Comparison of ENCODE assay signal across 16 cellular contexts in genomic region chr12:79439179-79439825, GRCh38.
DNase-seq lines count a peak whose midpoint lies in the region; ATAC-seq and TF ChIP-seq lines count a peak whose summit lies in the region.
"Had no signal": no experiment of that assay in that cellular context is flagged by ENCODE, and none has a peak within 500 bp of the region (broad histone marks: within the 10 kb centered on the region; RNA-seq: fewer than 3 reads in every experiment).

No MANE protein-coding gene starts in this region.

- H3K4me3 Mint-ChIP-seq in activated CD4-positive, alpha-beta T cell treated with anti-CD3 and anti-CD28 coated beads for 36 hours: no peak overlapping the region
- H3K4me3 Mint-ChIP-seq: GM23338, HFFc6 had no signal

- no peak overlapping the region for H4K8ac ChIP-seq in IMR-90 (ENCODE audit: low read depth in 2 of 2, low read length in 2 of 2)

- no peak for ATAC-seq in IMR-90 (ENCODE audit: low read depth)
- no peak for ATAC-seq in activated CD4-positive, alpha-beta T cell treated with anti-CD3 and anti-CD28 coated beads for 36 hours
- ATAC-seq: GM23338 had no signal

- H3K27ac ChIP-seq in IMR-90 (ENCODE audit: insufficient read depth, low read length): no peak overlapping the region
- peak overlapping the region; percentile 55 to 69 for H3K27ac ChIP-seq in uterus
- H3K27ac ChIP-seq: C4-2B, RWPE1, SJCRH30 had no signal

- POLR2A ChIA-PET in IMR-90 (lab: Charles Lee; ENCODE audit: unreplicated experiment): interaction anchor here (0.6 kb wide), 1 partner anchor 100 kb away, joined by 3 read pairs; no protein-coding TSS in a partner anchor
- POLR2A ChIA-PET in activated CD4-positive, alpha-beta T cell treated with anti-CD3 and anti-CD28 coated beads for 36 hours (lab: Charles Lee): no interaction called here

- TF ChIP-seq CTCF in IMR-90 (conservative IDR thresholded peaks at IDR 0.05; ENCODE audit: low read depth, low read length): no peak
- TF ChIP-seq CTCF in choroid plexus epithelial cell (conservative IDR thresholded peaks at IDR 0.05; ENCODE audit: low read depth, low read length): no peak
- no peak for TF ChIP-seq CTCF in uterus (IDR thresholded peaks at IDR 0.05)

- H3K4ac ChIP-seq in IMR-90 (ENCODE audit: low read depth, low read length): peak overlapping the region; percentile 38; the same call in 1 of the 2 replicates

- H3K36me3 ChIP-seq in IMR-90 (ENCODE audit: control insufficient read depth, insufficient read depth, low read length) (no peaks in the 10 kb centered on the region), uterus (no peaks in the 10 kb centered on the region), MG63 (no peaks in the 10 kb centered on the region)
- H3K36me3 ChIP-seq: SJCRH30 had no signal

- no peaks in the 10 kb centered on the region for H3K27me3 Mint-ChIP-seq in activated CD4-positive, alpha-beta T cell treated with anti-CD3 and anti-CD28 coated beads for 36 hours

- no peak overlapping the region for H4K91ac ChIP-seq in IMR-90 (ENCODE audit: insufficient read depth, low read depth, low read length)

- no peaks in the 10 kb centered on the region; the same call in 1 of the 2 replicates for H3K9me1 ChIP-seq in IMR-90 (ENCODE audit: insufficient read depth, low read length)

- no peak overlapping the region; the same call in 1 of the 2 replicates for H2BK20ac ChIP-seq in IMR-90 (ENCODE audit: low read depth, low read length)

- no peak overlapping the region for H2AK9ac ChIP-seq in IMR-90 (replicated peaks; ENCODE audit: low read depth, low read length, poor library complexity)

- H3K18ac ChIP-seq in IMR-90 (ENCODE audit: low read depth, low read length): no peak overlapping the region

- H3K9me3 ChIP-seq in IMR-90 (ENCODE audit: control insufficient read depth, insufficient read depth, low read length): no peaks in the 10 kb centered on the region
- H3K9me3 ChIP-seq in uterus: no peaks in the 10 kb centered on the region
- no peaks in the 10 kb centered on the region for H3K9me3 ChIP-seq in MG63
- H3K9me3 ChIP-seq: SJCRH30 had no signal

- no peaks in the 10 kb centered on the region; the same call in 1 of the 2 replicates for H3K4me1 ChIP-seq in IMR-90 (ENCODE audit: control insufficient read depth, insufficient read depth, low read length)
- H3K4me1 ChIP-seq in uterus: peaks cover 0 to 8% of the 10 kb centered on the region in 2 donors

- no peak overlapping the region for H3K56ac ChIP-seq in IMR-90 (ENCODE audit: extremely low read depth, insufficient read depth, low read length)

- CTCF ChIA-PET in IMR-90 (lab: Yijun Ruan, JAX): interaction anchor here (2.2 kb wide), 1 partner anchor 19 kb away, joined by 7 read pairs; no protein-coding TSS in a partner anchor
- CTCF ChIA-PET in activated CD4-positive, alpha-beta T cell treated with anti-CD3 and anti-CD28 coated beads for 36 hours (lab: Charles Lee): no interaction called here

- H2BK120ac ChIP-seq in IMR-90 (ENCODE audit: low read depth, low read length): peak overlapping the region; percentile 29; the same call in 1 of the 2 replicates

- no peak overlapping the region for H2AFZ ChIP-seq in IMR-90 (replicated peaks; ENCODE audit: low read length, poor library complexity)
- H2AFZ ChIP-seq: GM23338 had no signal

- intact Hi-C loops in IMR-90 (cut with micrococcal nuclease): no loop called here
- intact Hi-C loops in uterus (cut with DNase I; ENCODE audit: low total_unique reads): no loop called here
- intact Hi-C loops in activated CD4-positive, alpha-beta T cell treated with anti-CD3 and anti-CD28 coated beads for 36 hours (cut with DNase I, micrococcal nuclease): no loop called here

- H3K9me3 Mint-ChIP-seq in activated CD4-positive, alpha-beta T cell treated with anti-CD3 and anti-CD28 coated beads for 36 hours (ENCODE audit: low read depth): no peaks in the 10 kb centered on the region
- H3K9me3 Mint-ChIP-seq: GM23338, HFFc6 had no signal

- H3K36me3 Mint-ChIP-seq in activated CD4-positive, alpha-beta T cell treated with anti-CD3 and anti-CD28 coated beads for 36 hours (ENCODE audit: low read depth): no peaks in the 10 kb centered on the region

- DNase-seq in IMR-90 (no peak), choroid plexus epithelial cell (ENCODE audit: low read depth) (peak; percentile 68), left kidney (ENCODE audit: low read depth, low spot score) (peak; percentile 72), uterus (peak in 1 of 2 donors; percentile 48), MG63 (no peak)
- DNase-seq in stimulated activated CD4-positive, alpha-beta T cell treated with anti-CD3 and anti-CD28 coated beads, Interleukin-4, amount 100 ng/mL, for 24 hours: no peak
- DNase-seq in activated CD4-positive, alpha-beta T cell treated with anti-CD3 and anti-CD28 coated beads for 36 hours: no peak
- DNase-seq: DMS 273 treated with DMSO at 0.1 percent for 48 hours, HFFc6, NCI-H187 treated with DMSO at 0.1 percent for 48 hours, NCI-H345, NCI-H526, SJCRH30 had no signal

- H3K79me1 ChIP-seq in IMR-90 (ENCODE audit: low read depth in 1 of 2, low read length in 2 of 2): no peaks in the 10 kb centered on the region

- H2AK5ac ChIP-seq in IMR-90 (ENCODE audit: low read depth, low read length): no peak overlapping the region

- no CpG with 5 or more reads among the region's 3 CpGs for WGBS in IMR-90 (ENCODE audit: extremely low coverage in 2 of 2, insufficient read length in 1 of 2), 2 experiments

- H3K4me3 ChIP-seq in IMR-90 (ENCODE audit: insufficient read depth, low read depth, low read length): no peak overlapping the region
- H3K4me3 ChIP-seq in choroid plexus epithelial cell (ENCODE audit: low read depth, low read length): no peak overlapping the region
- H3K4me3 ChIP-seq in uterus: no peak overlapping the region
- no peak overlapping the region for H3K4me3 ChIP-seq in MG63
- H3K4me3 ChIP-seq: GM23338, SJCRH30 had no signal

- no TSS peak for BruUV-seq in IMR-90 (replicated peaks; lab: Mats Ljungman, UMichigan)

- no peak overlapping the region for H3K27ac Mint-ChIP-seq in activated CD4-positive, alpha-beta T cell treated with anti-CD3 and anti-CD28 coated beads for 36 hours
- H3K27ac Mint-ChIP-seq: GM23338, HFFc6 had no signal

- H2BK5ac ChIP-seq in IMR-90 (ENCODE audit: low read depth, low read length, poor library complexity, severe bottlenecking): peak overlapping the region; percentile 41

- no peak for TF ChIP-seq RAD21 in IMR-90 (IDR thresholded peaks at IDR 0.05; ENCODE audit: low read length)

- H4K5ac ChIP-seq in IMR-90 (ENCODE audit: low read depth, low read length): no peak overlapping the region

- H3K9ac ChIP-seq in IMR-90 (ENCODE audit: low read depth, low read length): no peak overlapping the region

- no peaks in the 10 kb centered on the region for H3K4me1 Mint-ChIP-seq in activated CD4-positive, alpha-beta T cell treated with anti-CD3 and anti-CD28 coated beads for 36 hours

- H3K27me3 ChIP-seq in IMR-90 (ENCODE audit: control insufficient read depth, insufficient read depth, low read length) (no peaks in the 10 kb centered on the region), uterus (no peaks in the 10 kb centered on the region), MG63 (no peaks in the 10 kb centered on the region)
- H3K27me3 ChIP-seq: SJCRH30 had no signal

- peak overlapping the region; percentile 28; the same call in 1 of the 2 replicates for H3K14ac ChIP-seq in IMR-90 (replicated peaks; ENCODE audit: low read depth, low read length)

- no peak overlapping the region for H3K23ac ChIP-seq in IMR-90 (ENCODE audit: low read depth, low read length)

- TF ChIP-seq POLR2A in IMR-90 (IDR thresholded peaks at IDR 0.05; ENCODE audit: low read depth, low read length): no peak
- no peak for TF ChIP-seq POLR2A in uterus (IDR thresholded peaks at IDR 0.05)

- H2BK15ac ChIP-seq in IMR-90 (ENCODE audit: low read depth, low read length): no peak overlapping the region

- dilution Hi-C loops in IMR-90 (cut with HindIII; ENCODE audit: low sequenced_read_pairs, unreplicated experiment): no loop called here

- in situ Hi-C loops in IMR-90 (cut with MboI; ENCODE audit: low sequenced_read_pairs): no loop called here

- H3K4me2 ChIP-seq in IMR-90 (ENCODE audit: low read depth, low read length): peak overlapping the region; percentile 7; the same call in 1 of the 2 replicates
- H3K4me2 ChIP-seq: GM23338 had no signal

- H4K20me1 ChIP-seq in IMR-90 (ENCODE audit: insufficient read depth, low read length): no peaks in the 10 kb centered on the region

TF ChIP-seq in IMR-90, 13 proteins besides CTCF, POLR2A, EP300 and RAD21:
- TF ChIP-seq MAZ (IDR thresholded peaks at IDR 0.05; ENCODE audit: borderline replicate concordance, low read depth, low read length) (no peak), SMC3 (IDR thresholded peaks at IDR 0.05; ENCODE audit: low read depth, low read length) (no peak), CHD1 (IDR thresholded peaks at IDR 0.05; ENCODE audit: low read depth, low read length) (no peak), BHLHE40 (IDR thresholded peaks at IDR 0.05; ENCODE audit: low read depth, low read length) (no peak)
- TF ChIP-seq, protein P1, sequence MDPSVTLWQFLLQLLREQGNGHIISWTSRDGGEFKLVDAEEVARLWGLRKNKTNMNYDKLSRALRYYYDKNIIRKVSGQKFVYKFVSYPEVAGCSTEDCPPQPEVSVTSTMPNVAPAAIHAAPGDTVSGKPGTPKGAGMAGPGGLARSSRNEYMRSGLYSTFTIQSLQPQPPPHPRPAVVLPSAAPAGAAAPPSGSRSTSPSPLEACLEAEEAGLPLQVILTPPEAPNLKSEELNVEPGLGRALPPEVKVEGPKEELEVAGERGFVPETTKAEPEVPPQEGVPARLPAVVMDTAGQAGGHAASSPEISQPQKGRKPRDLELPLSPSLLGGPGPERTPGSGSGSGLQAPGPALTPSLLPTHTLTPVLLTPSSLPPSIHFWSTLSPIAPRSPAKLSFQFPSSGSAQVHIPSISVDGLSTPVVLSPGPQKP (IDR thresholded peaks at IDR 0.05; ENCODE audit: borderline replicate concordance, low read depth, low read length): no peak
TF ChIP-seq in IMR-90: peak in this region for 0.

Comparison
In these comparisons a context has a peak if more than half of its experiments do, and no peak if none do; other contexts are left out.
1. DNase-seq: peak in choroid plexus epithelial cell (single experiment) and left kidney (single experiment); none in IMR-90 (single experiment), MG63 (single experiment), stimulated activated CD4-positive, alpha-beta T cell treated with anti-CD3 and anti-CD28 coated beads, Interleukin-4, amount 100 ng/mL, for 24 hours (single experiment) and activated CD4-positive, alpha-beta T cell treated with anti-CD3 and anti-CD28 coated beads for 36 hours (single experiment).